8 cellular contexts compared by ENCODE assay signal in the genomic region with DNA sequence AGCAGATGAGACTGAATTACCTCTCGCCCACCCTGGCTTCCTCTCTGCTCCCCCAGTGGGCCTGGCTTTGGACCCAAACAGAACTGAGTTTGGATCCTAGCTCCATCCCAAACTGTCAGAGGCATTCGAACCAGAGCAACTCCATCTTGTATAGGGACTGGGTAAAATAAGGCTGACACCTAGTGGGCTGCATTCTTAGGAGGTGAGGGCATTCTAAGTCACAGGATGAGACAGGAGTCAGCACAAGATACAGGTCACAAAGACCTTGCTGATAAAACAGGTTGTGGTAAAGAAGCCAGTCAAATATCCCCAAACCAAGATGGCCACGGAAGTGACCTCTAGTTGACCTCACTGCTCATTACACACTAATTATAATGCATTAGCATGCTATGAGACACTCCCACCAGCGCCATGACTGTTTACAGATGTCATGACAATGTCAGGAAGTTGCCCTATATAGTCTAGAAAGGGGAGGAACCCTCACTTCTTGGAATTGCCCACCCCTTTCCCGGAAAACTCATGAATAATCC. TPM values are rescaled to one million over a fixed set of nuclear protein-coding genes. Genes with fewer than 3 reads are reported as not detected.
DNase-seq lines count a peak whose midpoint lies in the region; ATAC-seq and TF ChIP-seq lines count a peak whose summit lies in the region.

No MANE protein-coding gene starts in this region.

- no peak overlapping the region for H3K4me3 Mint-ChIP-seq in natural killer cell

- DNase-seq in GM10248 (ENCODE audit: extremely low spot score) (no peak), RKO (ENCODE audit: low spot score) (peak; percentile 46), amniotic epithelial cell (ENCODE audit: low read depth) (peak; percentile 46), natural killer cell (no peak), HuH-7 (ENCODE audit: low spot score) (no peak), GDM1 (lab: John Stamatoyannopoulos, UW) (no peak), GM13976 (ENCODE audit: low spot score) (no peak), posterior vena cava (ENCODE audit: low spot score) (no peak)

- peaks cover 8% of the 10 kb centered on the region in 2 donors for H3K4me1 Mint-ChIP-seq in natural killer cell

- in situ Hi-C loops in GM13976 (cut with MboI; ENCODE audit: low sequenced_read_pairs, unreplicated experiment): no loop called here

- H3K27me3 Mint-ChIP-seq in natural killer cell (ENCODE audit: low read depth in 2 of 2): no peaks in the 10 kb centered on the region

- peak; percentile 21 to 71 (median 53) for ATAC-seq in natural killer cell

- POLR2A ChIA-PET in GM10248 (lab: Yijun Ruan, JAX): no interaction called here

- H3K27ac Mint-ChIP-seq in natural killer cell: no peak overlapping the region

- no peaks in the 10 kb centered on the region for H3K9me3 Mint-ChIP-seq in natural killer cell

- intact Hi-C loops in natural killer cell (cut with micrococcal nuclease): loop anchor here (5.0 kb wide), 1 partner anchor 93 kb away; no protein-coding TSS in a partner anchor
- intact Hi-C loops in posterior vena cava (cut with DNase I): no loop called here

- CTCF ChIA-PET in GM10248 (lab: Yijun Ruan, JAX): interaction anchor here (2.3 kb wide), 1 partner anchor 95 kb away, joined by 11 read pairs; no protein-coding TSS in a partner anchor

- peak; percentile 8 for TF ChIP-seq CTCF in GM10248 (IDR thresholded peaks at IDR 0.05; ENCODE audit: control extremely low read depth, extremely low read depth, low read depth, missing control alignments)
- TF ChIP-seq CTCF in natural killer cell (IDR thresholded peaks at IDR 0.05): no peak
- no peak for TF ChIP-seq CTCF in GM13976 (IDR thresholded peaks at IDR 0.05; ENCODE audit: borderline replicate concordance, control extremely low read depth, extremely low read depth, insufficient read depth, missing control alignments)

- H3K36me3 Mint-ChIP-seq in natural killer cell: no peaks in the 10 kb centered on the region

RNA-seq across cellular contexts. Expression of a gene that starts 44.4 kb away (rescaled TPM):
- total RNA-seq in natural killer cell: 10 to 100 TPM; 15.3 to 25.7 (median 17.2) TPM
- 10 to 100 TPM; 32.7 to 38.8 TPM for total RNA-seq in posterior vena cava

RNA-seq across cellular contexts. Expression of a gene that starts 44.8 kb away (rescaled TPM):
- total RNA-seq in natural killer cell: 1 to 10 TPM; 5.3 to 9.3 (median 6.1) TPM
- total RNA-seq in posterior vena cava: 10 to 100 TPM; 27.7 to 30.6 TPM

Comparison
In these comparisons a context has a peak if more than half of its experiments do, and no peak if none do; other contexts are left out.
1. DNase-seq: peak in RKO (single experiment) and amniotic epithelial cell (single experiment); none in GM10248 (single experiment), natural killer cell (single experiment), HuH-7 (single experiment), GDM1 (single experiment), GM13976 (single experiment) and posterior vena cava (single experiment).